Comparison of ENCODE assay signal across 15 cellular contexts in genomic region chr3:89216021-89216739, GRCh38.
"Had no signal": no experiment of that assay in that cellular context is flagged by ENCODE, and none has a peak within 500 bp of the region (broad histone marks: within the 10 kb centered on the region; RNA-seq: fewer than 3 reads in every experiment).

No MANE protein-coding gene starts in this region.

- H3K4me1 ChIP-seq: breast epithelium, psoas muscle, suprapubic skin, upper lobe of left lung had no signal

- H3K27ac ChIP-seq: breast epithelium, neutrophil, psoas muscle, sigmoid colon, suprapubic skin, upper lobe of left lung had no signal

- ATAC-seq: activated CD4-positive, CD25-positive, alpha-beta regulatory T cell treated with anti-CD3 and anti-CD28 coated beads, Interleukin-2, amount 50 U/mL, for 24 hours; esophagus mucosa; psoas muscle had no signal

- H3K36me3 ChIP-seq: breast epithelium, neutrophil, sigmoid colon, suprapubic skin, upper lobe of left lung had no signal

- H3K9me3 ChIP-seq: breast epithelium, neutrophil, psoas muscle, sigmoid colon, suprapubic skin, upper lobe of left lung had no signal

- DNase-seq: activated naive CD4-positive, alpha-beta T cell treated with anti-CD3 and anti-CD28 coated beads, Interleukin-2, amount 50 U/mL, for 16 hours; amniotic stem cell; foreskin melanocyte; head of caudate nucleus; kidney; psoas muscle; sigmoid colon; stimulated activated CD4-positive, alpha-beta T cell treated with anti-CD3 and anti-CD28 coated beads, Interleukin-2, amount 100 ng/mL, for 48 hours; stimulated activated naive CD4-positive, alpha-beta T cell treated with Interleukin-2 at 50 U/mL for 16 hours; upper lobe of left lung had no signal

- H3K27me3 ChIP-seq: breast epithelium, neutrophil, sigmoid colon, suprapubic skin, upper lobe of left lung had no signal

- H3K4me3 ChIP-seq: breast epithelium, psoas muscle, sigmoid colon, suprapubic skin, upper lobe of left lung had no signal
